Comparison of ENCODE assay signal across 3 cellular contexts in genomic region chr6:56940977-56941376, GRCh38.
TF ChIP-seq lines count a peak whose summit lies in the region.

No MANE protein-coding gene starts in this region.

TF ChIP-seq in HepG2, 621 proteins besides CTCF, POLR2A, EP300 and RAD21:
- peak; percentile 98 for TF ChIP-seq ZFP90 (CRISPR knock-in tag; IDR thresholded peaks at IDR 0.05; ENCODE audit: borderline replicate concordance)
- no peak for TF ChIP-seq ZNF570 (CRISPR knock-in tag; IDR thresholded peaks at IDR 0.05; ENCODE audit: borderline replicate concordance)

TF ChIP-seq in HCT116, 20 proteins besides CTCF, POLR2A, EP300 and RAD21:
- TF ChIP-seq CBX3 (IDR thresholded peaks at IDR 0.05; ENCODE audit: low read depth) (0 out of 2 replicates have a peak, but pooled peaks have one; percentile 36), CEBPB (IDR thresholded peaks at IDR 0.05; ENCODE audit: low read depth) (no peak), ELF1 (IDR thresholded peaks at IDR 0.05; ENCODE audit: borderline replicate concordance, low read depth) (no peak)

TF ChIP-seq in K562, 482 proteins besides CTCF, POLR2A, EP300 and RAD21:
- TF ChIP-seq MTA3 (IDR thresholded peaks at IDR 0.05; ENCODE audit: borderline replicate concordance) (no peak), RBM25 (IDR thresholded peaks at IDR 0.05; ENCODE audit: low read depth, low read length, severe bottlenecking) (peak; percentile 34), KDM4B (IDR thresholded peaks at IDR 0.05; ENCODE audit: borderline replicate concordance in 2 of 2, low read depth in 1 of 2) (no peak), ZNF785 (CRISPR knock-in tag; IDR thresholded peaks at IDR 0.05) (no peak), CREM (IDR thresholded peaks at IDR 0.05; ENCODE audit: low read depth) (no peak)
TF ChIP-seq in K562: peak in this region for 1.
